Comparison of ENCODE assay signal across 20 cellular contexts in genomic region chr9:114000063-114000454, GRCh38.
DNase-seq lines count a peak whose midpoint lies in the region; TF ChIP-seq lines count a peak whose summit lies in the region.
"Had no signal": no experiment of that assay in that cellular context is flagged by ENCODE, and none has a peak within 500 bp of the region (broad histone marks: within the 10 kb centered on the region; RNA-seq: fewer than 3 reads in every experiment).

No MANE protein-coding gene starts in this region.

- peak; percentile 27 for DNase-seq in activated effector memory CD4-positive, alpha-beta T cell treated with anti-CD3 and anti-CD28 coated beads, Interleukin-2, amount 50 U/mL, for 16 hours
- DNase-seq in activated effector memory CD4-positive, alpha-beta T cell treated with Interleukin-2 at 50 U/mL for 16 hours = no peak
- peak; percentile 18 for DNase-seq in endodermal cell
- peak; percentile 72 for DNase-seq in posterior vena cava (ENCODE audit: low spot score)
- DNase-seq in ureter (ENCODE audit: low spot score) = peak; percentile 18
- no peak for DNase-seq in dedifferentiated amniotic fluid mesenchymal stem cell (ENCODE audit: extremely low spot score)
- DNase-seq in activated CD4-positive, alpha-beta memory T cell treated with anti-CD3 and anti-CD28 coated beads, Interleukin-2, amount 10 ng/mL, durations not matched to agents 7 days and 5 days = no peak
- no peak for DNase-seq in Ammon's horn (ENCODE audit: low spot score)
- DNase-seq: BE2C; CD8-positive, alpha-beta memory T cell; GF-D8; HFFc6; NCI-H1092; NCI-H1694; NCI-H2107; NCI-H69; NK-92 treated with Interleukin-12 subunit alpha and Interleukin-12 subunit beta, amount 100 ng/mL, for 24 hours; OCI-M1 had no signal

- no peak overlapping the region for H3K4me3 ChIP-seq in endodermal cell (ENCODE audit: low read length)
- H3K4me3 ChIP-seq: GM23248 had no signal

- H3K9me3 Mint-ChIP-seq in endodermal cell = no peaks in the 10 kb centered on the region
- no peaks in the 10 kb centered on the region for H3K9me3 Mint-ChIP-seq in activated CD4-positive, alpha-beta memory T cell treated with anti-CD3 and anti-CD28 coated beads, Interleukin-2, amount 10 ng/mL, durations not matched to agents 7 days and 5 days
- H3K9me3 Mint-ChIP-seq: CD8-positive, alpha-beta memory T cell; HFFc6 had no signal

- H3K9ac ChIP-seq in endodermal cell (ENCODE audit: extremely low read depth, low read length, poor library complexity, severe bottlenecking) = no peak overlapping the region
- H3K9ac ChIP-seq: GM23248, KMS-11 had no signal

- no peak overlapping the region for H3K27ac Mint-ChIP-seq in endodermal cell
- H3K27ac Mint-ChIP-seq in activated CD4-positive, alpha-beta memory T cell treated with anti-CD3 and anti-CD28 coated beads, Interleukin-2, amount 10 ng/mL, durations not matched to agents 7 days and 5 days = no peak overlapping the region
- H3K27ac Mint-ChIP-seq: HFFc6 had no signal

- intact Hi-C loops in posterior vena cava (cut with DNase I) = no loop called here

- POLR2A ChIA-PET in activated CD4-positive, alpha-beta memory T cell treated with anti-CD3 and anti-CD28 coated beads, Interleukin-2, amount 10 ng/mL, durations not matched to agents 7 days and 5 days (lab: Charles Lee) = no interaction called here

- 81 to 87% methylated on average over 9 to 13 of the region's 13 CpGs for WGBS in endodermal cell (ENCODE audit: insufficient coverage in 1 of 2, insufficient read length in 1 of 2), 2 experiments

- H3K9me3 ChIP-seq in endodermal cell (ENCODE audit: control insufficient read depth, low read length) = no peaks in the 10 kb centered on the region
- H3K9me3 ChIP-seq: BE2C had no signal

- no peaks in the 10 kb centered on the region for H3K4me1 Mint-ChIP-seq in endodermal cell
- no peaks in the 10 kb centered on the region for H3K4me1 Mint-ChIP-seq in activated CD4-positive, alpha-beta memory T cell treated with anti-CD3 and anti-CD28 coated beads, Interleukin-2, amount 10 ng/mL, durations not matched to agents 7 days and 5 days
- H3K4me1 Mint-ChIP-seq: CD8-positive, alpha-beta memory T cell had no signal

- no peaks in the 10 kb centered on the region for H3K4me1 ChIP-seq in endodermal cell (ENCODE audit: control insufficient read depth, insufficient read depth, low read length)

- CTCF ChIA-PET in activated CD4-positive, alpha-beta memory T cell treated with anti-CD3 and anti-CD28 coated beads, Interleukin-2, amount 10 ng/mL, durations not matched to agents 7 days and 5 days (lab: Charles Lee) = no interaction called here

- H3K27me3 ChIP-seq in endodermal cell (ENCODE audit: control insufficient read depth, insufficient read depth, low read length, poor library complexity, severe bottlenecking) = no peaks in the 10 kb centered on the region
- H3K27me3 ChIP-seq: BE2C had no signal

- H3K36me3 ChIP-seq in endodermal cell (ENCODE audit: control insufficient read depth, insufficient read depth, low read length) = peaks cover 42% of the 10 kb centered on the region

- H3K4me3 Mint-ChIP-seq in endodermal cell = no peak overlapping the region
- no peak overlapping the region for H3K4me3 Mint-ChIP-seq in activated CD4-positive, alpha-beta memory T cell treated with anti-CD3 and anti-CD28 coated beads, Interleukin-2, amount 10 ng/mL, durations not matched to agents 7 days and 5 days
- H3K4me3 Mint-ChIP-seq: CD8-positive, alpha-beta memory T cell; HFFc6 had no signal

- peaks cover 26% of the 10 kb centered on the region for H3K36me3 Mint-ChIP-seq in endodermal cell (ENCODE audit: low read depth)
- H3K36me3 Mint-ChIP-seq in activated CD4-positive, alpha-beta memory T cell treated with anti-CD3 and anti-CD28 coated beads, Interleukin-2, amount 10 ng/mL, durations not matched to agents 7 days and 5 days (ENCODE audit: low read depth) = no peaks in the 10 kb centered on the region

- H3K27me3 Mint-ChIP-seq in endodermal cell (ENCODE audit: insufficient read depth) = no peaks in the 10 kb centered on the region
- H3K27me3 Mint-ChIP-seq in activated CD4-positive, alpha-beta memory T cell treated with anti-CD3 and anti-CD28 coated beads, Interleukin-2, amount 10 ng/mL, durations not matched to agents 7 days and 5 days = no peaks in the 10 kb centered on the region
- H3K27me3 Mint-ChIP-seq: CD8-positive, alpha-beta memory T cell had no signal

- no peak overlapping the region for H3K27ac ChIP-seq in endodermal cell (ENCODE audit: low read depth, low read length)
- H3K27ac ChIP-seq: GM23248, KMS-11 had no signal

- no peak for TF ChIP-seq CTCF in endodermal cell (conservative IDR thresholded peaks at IDR 0.05)

Comparison
In these comparisons a context has a peak if more than half of its experiments do, and no peak if none do; other contexts are left out.
1. DNase-seq: peak in activated effector memory CD4-positive, alpha-beta T cell treated with anti-CD3 and anti-CD28 coated beads, Interleukin-2, amount 50 U/mL, for 16 hours (single experiment), endodermal cell (single experiment), posterior vena cava (single experiment) and ureter (single experiment); none in activated effector memory CD4-positive, alpha-beta T cell treated with Interleukin-2 at 50 U/mL for 16 hours (single experiment), dedifferentiated amniotic fluid mesenchymal stem cell (single experiment), activated CD4-positive, alpha-beta memory T cell treated with anti-CD3 and anti-CD28 coated beads, Interleukin-2, amount 10 ng/mL, durations not matched to agents 7 days and 5 days (single experiment) and Ammon's horn (single experiment).